7 cellular contexts compared by ENCODE assay signal in the genomic region with DNA sequence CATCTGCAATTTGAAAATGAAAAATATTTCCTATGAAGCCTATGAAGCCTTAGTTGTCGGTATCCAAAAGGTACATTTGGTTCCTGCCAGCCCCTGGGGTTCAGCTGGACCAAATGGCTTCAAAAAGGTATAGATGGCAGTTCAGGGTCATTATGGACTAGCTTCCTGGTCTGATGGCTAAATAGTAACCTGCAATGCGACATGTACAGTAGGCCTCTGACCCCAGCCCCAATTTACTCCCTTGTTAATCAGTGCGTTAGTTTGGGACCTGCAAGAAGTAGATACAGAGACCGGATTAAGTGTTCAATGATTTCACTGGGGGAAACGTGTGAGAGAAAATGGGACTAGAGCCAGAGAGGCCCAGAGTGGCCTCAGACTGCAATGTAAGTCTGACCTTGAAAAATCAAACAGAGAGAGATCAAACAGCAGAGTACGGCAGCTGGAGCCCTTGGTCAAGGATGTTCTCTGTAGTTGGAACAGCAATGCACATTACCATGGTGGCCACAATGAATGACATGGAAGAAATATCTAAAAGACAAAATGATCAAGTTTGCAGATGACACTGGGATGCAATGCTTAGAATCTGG.
"Had no signal": no experiment of that assay in that cellular context is flagged by ENCODE, and none has a peak within 500 bp of the region (broad histone marks: within the 10 kb centered on the region; RNA-seq: fewer than 3 reads in every experiment).

No MANE protein-coding gene starts in this region.

- H3K27ac ChIP-seq: HL-60 had no signal

- H3K36me3 Mint-ChIP-seq: IgD-negative memory B cell had no signal

- FAIRE-seq: HTR-8/SVneo, K562 had no signal

- H3K27ac Mint-ChIP-seq: IgD-negative memory B cell had no signal

- H3K9me3 Mint-ChIP-seq: IgD-negative memory B cell had no signal

- ATAC-seq: K562 had no signal

- H3K4me3 Mint-ChIP-seq: IgD-negative memory B cell had no signal

- H3K4me3 ChIP-seq: K562 had no signal

- DNase-seq: IMR-90, KBM-7, KG1 had no signal

- H3K4me1 Mint-ChIP-seq: IgD-negative memory B cell had no signal
